ENCODE assay signal across 14 cellular contexts in genomic region chr4:148043990-148044645, GRCh38.
A peak's percentile ranks its signal among the peaks of the same experiment; 100 is the strongest.
DNase-seq lines count a peak whose midpoint lies in the region; ATAC-seq and TF ChIP-seq lines count a peak whose summit lies in the region.
"Had no signal": no experiment of that assay in that cellular context is flagged by ENCODE, and none has a peak within 500 bp of the region (broad histone marks: within the 10 kb centered on the region; RNA-seq: fewer than 3 reads in every experiment).

No MANE protein-coding gene starts in this region.

- H3K27ac Mint-ChIP-seq in CD4-positive, CD25-positive, alpha-beta regulatory T cell, result peak overlapping the region in 2 of 3 donors; percentile 6 to 69
- H3K27ac Mint-ChIP-seq in T-cell, result no peak overlapping the region
- H3K27ac Mint-ChIP-seq: GM23338 had no signal

- H3K4me1 ChIP-seq in CD4-positive, CD25-positive, alpha-beta regulatory T cell (ENCODE audit: control insufficient read depth, insufficient read depth, low read length, poor library complexity, severe bottlenecking), result peaks cover 6% of the 10 kb centered on the region
- H3K4me1 ChIP-seq in HEK293 (ENCODE audit: control insufficient read depth, insufficient read depth, low read length), result peaks cover 4% of the 10 kb centered on the region
- H3K4me1 ChIP-seq in OCI-LY3 (ENCODE audit: low read length), result peaks cover 4% of the 10 kb centered on the region; the same call in 1 of the 2 replicates
- peaks cover 0 to 44% (median 5%) of the 10 kb centered on the region in 4 donors for H3K4me1 ChIP-seq in tibial nerve
- H3K4me1 ChIP-seq: spleen had no signal

- no peaks in the 10 kb centered on the region for H3K36me3 ChIP-seq in CD4-positive, CD25-positive, alpha-beta regulatory T cell (ENCODE audit: control insufficient read depth, insufficient read depth, low read length)
- H3K36me3 ChIP-seq in HEK293 (ENCODE audit: control insufficient read depth in 2 of 2, insufficient read depth in 1 of 2, low read length in 2 of 2) (no peaks in the 10 kb centered on the region), OCI-LY3 (replicated peaks; ENCODE audit: low read depth, low read length) (no peaks in the 10 kb centered on the region), tibial nerve (peaks cover 0 to 21% (median 0%) of the 10 kb centered on the region in 3 donors)

- DNase-seq in CD4-positive, CD25-positive, alpha-beta regulatory T cell, result no peak
- DNase-seq in medulla oblongata (ENCODE audit: extremely low spot score) (peak; percentile 72), T-cell (no peak), tibial nerve (ENCODE audit: low spot score in 2 of 2) (no peak)
- DNase-seq: activated CD4-positive, alpha-beta T cell treated with anti-CD3 and anti-CD28 coated beads for 1 hour; PC-3; spleen had no signal

- 87 to 96% methylated on average over 4 of the region's 4 CpGs for WGBS in tibial nerve, 2 donors

- H3K36me3 Mint-ChIP-seq in CD4-positive, CD25-positive, alpha-beta regulatory T cell, result peaks cover 7% of the 10 kb centered on the region
- H3K36me3 Mint-ChIP-seq in T-cell, result peaks cover 5% of the 10 kb centered on the region

- no peak for TF ChIP-seq POLR2A in tibial nerve (IDR thresholded peaks at IDR 0.05)

- H3K4me3 Mint-ChIP-seq in CD4-positive, CD25-positive, alpha-beta regulatory T cell, result no peak overlapping the region
- H3K4me3 Mint-ChIP-seq in T-cell, result no peak overlapping the region
- H3K4me3 Mint-ChIP-seq: GM23338, neural crest cell had no signal

- no peaks in the 10 kb centered on the region for H4K20me1 ChIP-seq in OCI-LY3 (ENCODE audit: insufficient read depth, low read length)

- H3K9me3 Mint-ChIP-seq in CD4-positive, CD25-positive, alpha-beta regulatory T cell, result no peaks in the 10 kb centered on the region
- H3K9me3 Mint-ChIP-seq in T-cell, result no peaks in the 10 kb centered on the region
- H3K9me3 Mint-ChIP-seq: GM23338, neural crest cell had no signal

- peaks cover 0 to 30% (median 8%) of the 10 kb centered on the region in 4 donors for H3K4me1 Mint-ChIP-seq in CD4-positive, CD25-positive, alpha-beta regulatory T cell
- peaks cover 16 to 27% (median 26%) of the 10 kb centered on the region in 3 donors for H3K4me1 Mint-ChIP-seq in T-cell
- H3K4me1 Mint-ChIP-seq: GM23338, neural crest cell had no signal

- CTCF ChIA-PET in HEK293 (lab: Yijun Ruan, JAX), result interaction anchor here (0.8 kb wide), 1 partner anchor 9 kb away, joined by 3 read pairs; no protein-coding TSS in a partner anchor
- CTCF ChIA-PET in T-cell (lab: Charles Lee), result interaction anchor here (0.5 to 1.3 kb wide), 4 partner anchors 11 to 62 kb away, joined by 3 to 7 read pairs (median 4); no protein-coding TSS in a partner anchor

- POLR2A ChIA-PET in HEK293 (lab: Yijun Ruan, JAX) (no interaction called here), T-cell (lab: Charles Lee) (no interaction called here)

- H3K4me3 ChIP-seq in CD4-positive, CD25-positive, alpha-beta regulatory T cell (ENCODE audit: low read depth, low read length), result no peak overlapping the region
- H3K4me3 ChIP-seq in HEK293 (ENCODE audit: low read depth, low read length) (no peak overlapping the region), OCI-LY3 (ENCODE audit: low read length) (no peak overlapping the region), tibial nerve (no peak overlapping the region)
- H3K4me3 ChIP-seq: GM23338, spleen had no signal

- no peaks in the 10 kb centered on the region for H3K9me3 ChIP-seq in CD4-positive, CD25-positive, alpha-beta regulatory T cell (ENCODE audit: control insufficient read depth in 2 of 2, low read length in 2 of 2)
- H3K9me3 ChIP-seq in HEK293 (ENCODE audit: control insufficient read depth, insufficient read depth, low read depth, low read length) (no peaks in the 10 kb centered on the region), OCI-LY3 (ENCODE audit: insufficient read depth, low read length) (no peaks in the 10 kb centered on the region), tibial nerve (no peaks in the 10 kb centered on the region)
- H3K9me3 ChIP-seq: spleen had no signal

- TF ChIP-seq EP300 in tibial nerve (IDR thresholded peaks at IDR 0.05), result no peak

- no peaks in the 10 kb centered on the region for H3K27me3 ChIP-seq in CD4-positive, CD25-positive, alpha-beta regulatory T cell (ENCODE audit: control insufficient read depth, insufficient read depth, low read length)
- H3K27me3 ChIP-seq in OCI-LY3 (ENCODE audit: low read depth, low read length), result no peaks in the 10 kb centered on the region
- no peaks in the 10 kb centered on the region for H3K27me3 ChIP-seq in tibial nerve
- H3K27me3 ChIP-seq: spleen had no signal

- H3K79me2 ChIP-seq in OCI-LY3 (ENCODE audit: low read length), result no peaks in the 10 kb centered on the region

- TF ChIP-seq CTCF in HEK293 (tag by site-specific recombination; IDR thresholded peaks at IDR 0.05) (no peak), OCI-LY3 (IDR thresholded peaks at IDR 0.05; ENCODE audit: low read depth, low read length) (no peak), tibial nerve (IDR thresholded peaks at IDR 0.05) (no peak)

- no peaks in the 10 kb centered on the region for H3K27me3 Mint-ChIP-seq in CD4-positive, CD25-positive, alpha-beta regulatory T cell
- H3K27me3 Mint-ChIP-seq in T-cell, result no peaks in the 10 kb centered on the region

- H3K4me2 ChIP-seq in OCI-LY3 (ENCODE audit: low read length), result peak overlapping the region; percentile 23
- H3K4me2 ChIP-seq: GM23338 had no signal

- H3K27ac ChIP-seq in CD4-positive, CD25-positive, alpha-beta regulatory T cell (ENCODE audit: insufficient read depth, low read length, poor library complexity, severe bottlenecking), result no peak overlapping the region
- no peak overlapping the region for H3K27ac ChIP-seq in HEK293 (ENCODE audit: extremely low read depth, low read depth, low read length)
- H3K27ac ChIP-seq in OCI-LY3 (ENCODE audit: low read length), result no peak overlapping the region
- no peak overlapping the region for H3K27ac ChIP-seq in tibial nerve
- H3K27ac ChIP-seq: epithelial cell of prostate, spleen had no signal

- no peak overlapping the region for H3K9ac ChIP-seq in OCI-LY3 (ENCODE audit: low read length)

- no peak for ATAC-seq in CD4-positive, CD25-positive, alpha-beta regulatory T cell (ENCODE audit: low read depth in 2 of 2)
- no peak for ATAC-seq in T-cell (replicated peaks in 1 of 4)
- no peak for ATAC-seq in GM18520 (IDR thresholded peaks at IDR 0.05; ENCODE audit: unreplicated experiment)
- ATAC-seq in HG02798 (IDR thresholded peaks at IDR 0.05; ENCODE audit: poor library complexity, unreplicated experiment), result no peak
- ATAC-seq: GM23338 had no signal

- no peak overlapping the region for H2AFZ ChIP-seq in OCI-LY3 (ENCODE audit: low read depth, low read length)
- H2AFZ ChIP-seq: GM23338 had no signal

TF ChIP-seq in HEK293, 187 proteins besides CTCF, POLR2A, EP300 and RAD21:
- peak; percentile 40; the same call in 1 of the 2 replicates for TF ChIP-seq OSR2 (tag by site-specific recombination; IDR thresholded peaks at IDR 0.05)
- no peak for TF ChIP-seq ZXDB (tag by site-specific recombination; IDR thresholded peaks at IDR 0.05)

Comparison
In these comparisons a context has a peak if more than half of its experiments do, and no peak if none do; other contexts are left out.
1. H3K27ac Mint-ChIP-seq: peak in CD4-positive, CD25-positive, alpha-beta regulatory T cell (2 of 3); none in T-cell (0 of 2).